9 cellular contexts compared by ENCODE assay signal in the genomic region with DNA sequence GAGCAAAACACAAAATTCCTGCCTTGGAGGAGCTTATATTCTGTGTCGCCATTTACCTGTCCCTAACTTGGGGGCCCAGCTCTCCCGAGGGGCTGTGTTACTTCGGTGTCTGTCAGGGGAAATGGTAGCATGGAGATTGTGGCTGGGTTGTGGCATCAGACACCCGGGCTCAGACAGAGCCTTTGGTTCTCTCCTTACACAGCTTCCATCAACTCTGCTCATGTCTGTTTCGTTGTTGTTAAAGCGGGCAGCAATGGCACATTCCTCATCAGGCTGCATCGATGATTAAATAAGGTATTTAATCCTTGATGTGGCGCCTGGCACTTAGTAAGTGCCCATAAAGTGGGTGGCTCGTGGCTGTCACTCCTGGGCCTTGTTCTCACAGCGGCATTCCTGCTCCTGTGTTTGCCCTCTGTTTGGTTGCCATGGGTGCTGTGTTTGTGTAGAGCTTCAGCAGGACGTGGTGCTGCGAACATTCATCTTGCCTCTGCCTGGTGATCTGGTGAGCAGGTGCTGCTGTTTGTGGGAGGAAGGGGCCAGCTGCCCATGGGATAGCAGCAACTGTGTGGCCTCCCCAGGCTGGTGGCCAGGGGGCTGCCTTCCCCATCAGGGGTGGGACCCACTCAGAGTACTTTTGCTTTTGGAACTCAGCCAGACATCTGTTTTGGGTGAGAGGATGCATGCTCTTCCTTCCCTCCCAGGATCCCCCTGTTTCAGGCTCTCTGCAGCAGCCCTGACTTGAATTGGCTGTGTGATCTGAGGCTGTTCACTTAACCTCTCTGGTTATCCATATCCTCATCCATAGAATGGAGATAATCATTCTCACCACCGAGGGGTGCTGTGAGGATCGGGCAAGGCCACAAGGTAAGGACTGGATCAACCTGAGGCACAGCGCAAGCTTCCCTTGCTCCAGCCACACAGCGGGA.
DNase-seq lines count a peak whose midpoint lies in the region; ATAC-seq and TF ChIP-seq lines count a peak whose summit lies in the region.
"Had no signal": no experiment of that assay in that cellular context is flagged by ENCODE, and none has a peak within 500 bp of the region (broad histone marks: within the 10 kb centered on the region; RNA-seq: fewer than 3 reads in every experiment).

No MANE protein-coding gene starts in this region.

- H3K4me2 ChIP-seq in PC-9 = no peak overlapping the region

- no TSS peak for BruUV-seq in PC-9 (replicated peaks; lab: Mats Ljungman, UMichigan)

- no peak overlapping the region for H2AFZ ChIP-seq in PC-9

- DNase-seq in HT1080 (ENCODE audit: low read depth) = peak; percentile 45
- DNase-seq in PC-9 = peak; percentile 71 to 84
- DNase-seq in cardiac septum (ENCODE audit: low spot score) = peak; percentile 78
- peak; percentile 65 for DNase-seq in skeletal muscle cell (ENCODE audit: low read depth)
- no peak for DNase-seq in MV-4-11 (lab: John Stamatoyannopoulos, UW)
- DNase-seq in NOMO-1 treated with dmso at 0.1 percent for 144 hours (lab: John Stamatoyannopoulos, UW; ENCODE audit: unreplicated experiment) = no peak

- H3K4me1 ChIP-seq in PC-9 (replicated peaks; ENCODE audit: insufficient read depth) = no peaks in the 10 kb centered on the region

- ATAC-seq in GM21390 (IDR thresholded peaks at IDR 0.05; ENCODE audit: unreplicated experiment) (no peak), GM21526 (IDR thresholded peaks at IDR 0.05; ENCODE audit: low FRiP score, unreplicated experiment) (no peak)
- ATAC-seq: K562 had no signal

- H3K4me3 ChIP-seq in PC-9 (no peak overlapping the region), skeletal muscle cell (ENCODE audit: low read depth, low read length) (no peak overlapping the region)
- H3K4me3 ChIP-seq: K562 had no signal

- H3K9me3 ChIP-seq in PC-9 (ENCODE audit: insufficient read depth, low read depth) = no peaks in the 10 kb centered on the region

- no peak overlapping the region for H3K27ac ChIP-seq in PC-9

- no peaks in the 10 kb centered on the region for H3F3A ChIP-seq in PC-9 (ENCODE audit: insufficient read depth, low read depth)

- intact Hi-C loops in PC-9 (cut with micrococcal nuclease; ENCODE audit: unreplicated experiment) = no loop called here
- intact Hi-C loops in cardiac septum (cut with DNase I) = loop anchor here (5.0 kb wide), 1 partner anchor 60 kb away; no protein-coding TSS in a partner anchor

- H3K79me2 ChIP-seq in PC-9 (ENCODE audit: low read depth) = no peaks in the 10 kb centered on the region

- POLR2A ChIA-PET in PC-9 (lab: Charles Lee; ENCODE audit: unreplicated experiment) = interaction anchor here (0.6 kb wide), 1 partner anchor 199 kb away, joined by 3 read pairs; no protein-coding TSS in a partner anchor

- H3K9me2 ChIP-seq in PC-9 (ENCODE audit: insufficient read depth) = no peaks in the 10 kb centered on the region

- H3K27me3 ChIP-seq in PC-9 (ENCODE audit: insufficient read depth, low read depth) = no peaks in the 10 kb centered on the region

- no peaks in the 10 kb centered on the region for H4K20me1 ChIP-seq in PC-9 (ENCODE audit: insufficient read depth)

- no peaks in the 10 kb centered on the region for H3K36me3 ChIP-seq in PC-9 (ENCODE audit: low read depth)

- TF ChIP-seq CTCF in PC-9 (conservative IDR thresholded peaks at IDR 0.05) = no peak

- CTCF ChIA-PET in PC-9 (lab: Charles Lee) = no interaction called here

Comparison
In these comparisons a context has a peak if more than half of its experiments do, and no peak if none do; other contexts are left out.
1. DNase-seq: peak in HT1080 (single experiment), PC-9 (2 of 2), cardiac septum (single experiment) and skeletal muscle cell (single experiment); none in MV-4-11 (single experiment) and NOMO-1 treated with dmso at 0.1 percent for 144 hours (single experiment).